Comparison of ENCODE assay signal across 36 cellular contexts in the genomic region with DNA sequence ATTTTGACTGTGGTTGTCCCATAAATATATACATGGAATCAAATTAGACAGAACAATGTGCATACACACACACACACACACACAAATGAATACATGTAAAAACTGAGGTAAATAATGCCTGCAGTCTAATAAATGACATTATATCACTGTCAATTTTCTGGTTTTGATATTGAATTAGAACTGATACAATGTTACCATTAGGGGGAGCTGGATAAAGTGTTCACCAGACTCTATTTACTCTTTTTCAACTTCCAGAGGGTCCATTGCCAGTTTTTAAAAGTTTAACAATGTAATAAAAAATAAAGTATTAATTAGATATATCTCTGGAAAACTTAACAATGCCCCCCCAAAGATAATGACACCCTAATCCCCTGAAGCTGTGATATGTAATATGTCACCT.
A peak's percentile ranks its signal among the peaks of the same experiment; 100 is the strongest.
DNase-seq lines count a peak whose midpoint lies in the region; ATAC-seq and TF ChIP-seq lines count a peak whose summit lies in the region.
"Had no signal": no experiment of that assay in that cellular context is flagged by ENCODE, and none has a peak within 500 bp of the region (broad histone marks: within the 10 kb centered on the region; RNA-seq: fewer than 3 reads in every experiment).

No MANE protein-coding gene starts in this region.

- H3K27ac Mint-ChIP-seq in H9, result no peak overlapping the region
- no peak overlapping the region for H3K27ac Mint-ChIP-seq in activated T-helper 17 cell treated with anti-CD3 and anti-CD28 coated beads, Interleukin-2, amount 50 U/mL, for 72 hours
- H3K27ac Mint-ChIP-seq: activated CD4-positive, alpha-beta T cell treated with anti-CD3 and anti-CD28 coated beads, Interleukin-2, amount 10 ng/mL, durations not matched to agents 7 days and 5 days; activated naive CD4-positive, alpha-beta T cell treated with anti-CD3 and anti-CD28 coated beads, Interleukin-2, amount 10 ng/mL, durations not matched to agents 7 days and 5 days; activated T-cell treated with anti-CD3 and anti-CD28 coated beads, Interleukin-2, amount 50 U/mL, for 72 hours; CD14-positive monocyte; nephron progenitor cell; WTC11 had no signal

- POLR2A ChIA-PET in A673 (lab: Charles Lee; ENCODE audit: low non-redundant PET), result no interaction called here

- H3K79me1 ChIP-seq in H9 (ENCODE audit: insufficient read depth, low read depth, low read length, poor library complexity, severe bottlenecking), result no peaks in the 10 kb centered on the region

- no peak overlapping the region for H3K4me3 Mint-ChIP-seq in H9
- no peak overlapping the region for H3K4me3 Mint-ChIP-seq in activated T-helper 17 cell treated with anti-CD3 and anti-CD28 coated beads, Interleukin-2, amount 50 U/mL, for 72 hours
- H3K4me3 Mint-ChIP-seq: activated CD4-positive, alpha-beta T cell treated with anti-CD3 and anti-CD28 coated beads, Interleukin-2, amount 10 ng/mL, durations not matched to agents 7 days and 5 days; activated naive CD4-positive, alpha-beta T cell treated with anti-CD3 and anti-CD28 coated beads, Interleukin-2, amount 10 ng/mL, durations not matched to agents 7 days and 5 days; activated T-cell treated with anti-CD3 and anti-CD28 coated beads, Interleukin-2, amount 50 U/mL, for 72 hours; CD14-positive monocyte; nephron progenitor cell; WTC11 had no signal

- no peaks in the 10 kb centered on the region for H3K36me3 Mint-ChIP-seq in H9 (ENCODE audit: insufficient read depth in 1 of 3, low read depth in 3 of 3)
- no peaks in the 10 kb centered on the region for H3K36me3 Mint-ChIP-seq in activated T-helper 17 cell treated with anti-CD3 and anti-CD28 coated beads, Interleukin-2, amount 50 U/mL, for 72 hours (ENCODE audit: low read depth)
- H3K36me3 Mint-ChIP-seq: activated naive CD4-positive, alpha-beta T cell treated with anti-CD3 and anti-CD28 coated beads, Interleukin-2, amount 10 ng/mL, durations not matched to agents 7 days and 5 days; CD14-positive monocyte; WTC11 had no signal

- no peaks in the 10 kb centered on the region for H3K27me3 Mint-ChIP-seq in H9 (ENCODE audit: low read depth)
- no peaks in the 10 kb centered on the region for H3K27me3 Mint-ChIP-seq in activated T-helper 17 cell treated with anti-CD3 and anti-CD28 coated beads, Interleukin-2, amount 50 U/mL, for 72 hours
- H3K27me3 Mint-ChIP-seq: activated CD4-positive, alpha-beta T cell treated with anti-CD3 and anti-CD28 coated beads, Interleukin-2, amount 10 ng/mL, durations not matched to agents 7 days and 5 days; activated naive CD4-positive, alpha-beta T cell treated with anti-CD3 and anti-CD28 coated beads, Interleukin-2, amount 10 ng/mL, durations not matched to agents 7 days and 5 days had no signal

- H3K27ac ChIP-seq in A673 (ENCODE audit: low read depth, low read length, poor library complexity, severe bottlenecking) (no peak overlapping the region), H9 (ENCODE audit: insufficient read length, low read depth, low read length) (no peak overlapping the region), VCaP (no peak overlapping the region)
- H3K27ac ChIP-seq: coronary artery, esophagus muscularis mucosa, gastrocnemius medialis, hepatocyte, pancreas, PC-9, right atrium auricular region, stomach, thyroid gland, vagina had no signal

- ATAC-seq in mucosa of descending colon, result no peak
- no peak for ATAC-seq in activated T-helper 17 cell treated with anti-CD3 and anti-CD28 coated beads, Interleukin-2, amount 50 U/mL, for 72 hours (replicated peaks)
- ATAC-seq: activated T-cell treated with anti-CD3 and anti-CD28 coated beads, Interleukin-2, amount 50 U/mL, for 72 hours; gastrocnemius medialis; pancreas; WTC11 had no signal

- no peaks in the 10 kb centered on the region for H4K20me1 ChIP-seq in H9 (ENCODE audit: control insufficient read depth, insufficient read depth, insufficient read length)

- H2BK5ac ChIP-seq in H9 (ENCODE audit: insufficient read length, low read length), result no peak overlapping the region

- CTCF ChIA-PET in A673 (lab: Charles Lee), result no interaction called here

- no peak overlapping the region for H3K4me2 ChIP-seq in H9 (ENCODE audit: insufficient read depth, insufficient read length, low read length)
- H3K4me2 ChIP-seq: hepatocyte, PC-9, smooth muscle cell had no signal

- no peak for DNase-seq in A673 (ENCODE audit: low spot score)
- DNase-seq in H9, result no peak
- no peak for DNase-seq in fibroblast of pulmonary artery (ENCODE audit: low read depth)
- DNase-seq in GM19238 (ENCODE audit: insufficient read length, low spot score), result no peak
- no peak for DNase-seq in mucosa of descending colon
- no peak for DNase-seq in NCI-H2171 treated with DMSO at 0.1 percent for 48 hours (lab: John Stamatoyannopoulos, UW)
- DNase-seq: activated CD4-positive, alpha-beta T cell treated with anti-CD3 and anti-CD28 coated beads, Interleukin-2, amount 10 ng/mL, durations not matched to agents 7 days and 5 days; activated naive CD4-positive, alpha-beta T cell treated with anti-CD3 and anti-CD28 coated beads, Interleukin-2, amount 10 ng/mL, durations not matched to agents 7 days and 5 days; activated T-cell treated with anti-CD3 and anti-CD28 coated beads, Interleukin-2, amount 50 U/mL, for 72 hours; effector memory CD4-positive, alpha-beta T cell; EL; gastrocnemius medialis; IMR-90; NCI-H1105; NCI-H2081; NCI-H446; nephron progenitor cell; pancreas; PC-9; SHP77; stimulated activated CD4-positive, alpha-beta T cell treated with anti-CD3 and anti-CD28 coated beads, Interleukin-1b, Interleukin-23, amount 100 ng/mL, for 48 hours; stomach; SW 1271; T1000; thyroid gland had no signal

- no peaks in the 10 kb centered on the region for H3K23me2 ChIP-seq in H9 (ENCODE audit: insufficient read length, low read depth, low read length, poor library complexity, severe bottlenecking)

- BruUV-seq in A673 (replicated peaks; lab: Mats Ljungman, UMichigan), result no TSS peak

- H4K91ac ChIP-seq in H9 (ENCODE audit: insufficient read length, low read depth, low read length), result no peak overlapping the region

- TF ChIP-seq CTCF in A673 (conservative IDR thresholded peaks at IDR 0.05; ENCODE audit: low read depth, low read length), result peak; percentile 39; the same call in 1 of the 2 replicates
- peak; percentile 48; the same call in 2 of the 3 replicates for TF ChIP-seq CTCF in H9 (conservative IDR thresholded peaks at IDR 0.05)
- TF ChIP-seq CTCF in VCaP (conservative IDR thresholded peaks at IDR 0.05), result peak; percentile 53
- TF ChIP-seq CTCF in fibroblast of pulmonary artery (IDR thresholded peaks at IDR 0.05; ENCODE audit: low read length, missing control alignments), result peak; percentile 14
- TF ChIP-seq CTCF in mucosa of descending colon (IDR thresholded peaks at IDR 0.05), result no peak

- no peak overlapping the region for H3T11ph ChIP-seq in H9 (ENCODE audit: low read length)

- H4K8ac ChIP-seq in H9 (replicated peaks; ENCODE audit: insufficient read length, low read depth, low read length), result no peak overlapping the region

- H3K36me3 ChIP-seq in A673 (ENCODE audit: insufficient read depth, low read length, poor library complexity, severe bottlenecking), result no peaks in the 10 kb centered on the region
- no peaks in the 10 kb centered on the region for H3K36me3 ChIP-seq in mucosa of descending colon (ENCODE audit: low read depth)
- H3K36me3 ChIP-seq: esophagus muscularis mucosa, gastrocnemius medialis, pancreas, right atrium auricular region, stomach, thyroid gland, vagina had no signal

- H4K5ac ChIP-seq in H9 (ENCODE audit: insufficient read length, low read depth, low read length), result no peak overlapping the region

- H3K18ac ChIP-seq in H9 (ENCODE audit: insufficient read length, low read depth, low read length), result no peak overlapping the region

- H3K9me3 ChIP-seq in A673 (ENCODE audit: low read depth, low read length, poor library complexity, severe bottlenecking), result no peaks in the 10 kb centered on the region
- H3K9me3 ChIP-seq in H9 (ENCODE audit: control insufficient read depth, low read depth, low read length), result no peaks in the 10 kb centered on the region
- no peaks in the 10 kb centered on the region for H3K9me3 ChIP-seq in mucosa of descending colon
- H3K9me3 ChIP-seq: esophagus muscularis mucosa, gastrocnemius medialis, pancreas, right atrium auricular region, thyroid gland, vagina had no signal

- no peaks in the 10 kb centered on the region; the same call in 1 of the 2 replicates for H3K79me2 ChIP-seq in H9 (ENCODE audit: insufficient read depth, low read length)
- H3K79me2 ChIP-seq: hepatocyte had no signal

- no peaks in the 10 kb centered on the region for H3K4me1 ChIP-seq in A673 (ENCODE audit: insufficient read depth, low read length, poor library complexity, severe bottlenecking)
- no peaks in the 10 kb centered on the region for H3K4me1 ChIP-seq in H9 (ENCODE audit: insufficient read depth, low read length)
- H3K4me1 ChIP-seq in mucosa of descending colon (ENCODE audit: low read depth), result no peaks in the 10 kb centered on the region
- H3K4me1 ChIP-seq: esophagus muscularis mucosa, gastrocnemius medialis, pancreas, right atrium auricular region, stomach, thyroid gland, vagina had no signal

- no peak overlapping the region for H2BK20ac ChIP-seq in H9 (ENCODE audit: low read depth, low read length, poor library complexity, severe bottlenecking)

- H2BK120ac ChIP-seq in H9 (ENCODE audit: low read depth, low read length, poor library complexity, severe bottlenecking), result no peak overlapping the region

- H2BK12ac ChIP-seq in H9 (ENCODE audit: insufficient read length, low read depth, low read length), result no peak overlapping the region

- H3K56ac ChIP-seq in H9 (ENCODE audit: insufficient read length, low read depth, low read length), result no peak overlapping the region

- H3K4ac ChIP-seq in H9 (ENCODE audit: low read depth, low read length), result no peak overlapping the region

- H2AFZ ChIP-seq in H9 (ENCODE audit: low read length), result no peak overlapping the region
- H2AFZ ChIP-seq: hepatocyte, PC-9 had no signal

- no peak overlapping the region for H3K14ac ChIP-seq in H9 (ENCODE audit: insufficient read depth, low read length)

- no peak overlapping the region for H3K4me3 ChIP-seq in A673 (ENCODE audit: low read depth, low read length, poor library complexity, severe bottlenecking)
- H3K4me3 ChIP-seq in fibroblast of pulmonary artery (replicated peaks; ENCODE audit: low read depth, low read length), result no peak overlapping the region
- H3K4me3 ChIP-seq in mucosa of descending colon, result no peak overlapping the region
- H3K4me3 ChIP-seq: coronary artery, esophagus muscularis mucosa, gastrocnemius medialis, hepatocyte, lung, pancreas, PC-9, right atrium auricular region, smooth muscle cell, stomach, thyroid gland, vagina had no signal

- intact Hi-C loops in A673 (cut with micrococcal nuclease; ENCODE audit: unreplicated experiment), result no loop called here
- intact Hi-C loops in mucosa of descending colon (cut with DNase I, micrococcal nuclease), result no loop called here

- no peaks in the 10 kb centered on the region for H3K4me1 Mint-ChIP-seq in H9
- no peaks in the 10 kb centered on the region for H3K4me1 Mint-ChIP-seq in activated T-helper 17 cell treated with anti-CD3 and anti-CD28 coated beads, Interleukin-2, amount 50 U/mL, for 72 hours
- H3K4me1 Mint-ChIP-seq: activated CD4-positive, alpha-beta T cell treated with anti-CD3 and anti-CD28 coated beads, Interleukin-2, amount 10 ng/mL, durations not matched to agents 7 days and 5 days; activated naive CD4-positive, alpha-beta T cell treated with anti-CD3 and anti-CD28 coated beads, Interleukin-2, amount 10 ng/mL, durations not matched to agents 7 days and 5 days; CD14-positive monocyte; nephron progenitor cell; WTC11 had no signal

- no peak overlapping the region for H2BK15ac ChIP-seq in H9 (ENCODE audit: low read depth, low read length)

- no peak overlapping the region for H3K9ac ChIP-seq in H9 (ENCODE audit: extremely low read depth, insufficient read length, low read length)

- H3K27me3 ChIP-seq in A673 (replicated peaks; ENCODE audit: insufficient read depth, low read depth, low read length, poor library complexity) (no peaks in the 10 kb centered on the region), H9 (ENCODE audit: insufficient read depth, low read length) (no peaks in the 10 kb centered on the region)
- H3K27me3 ChIP-seq: esophagus muscularis mucosa, gastrocnemius medialis, hepatocyte, pancreas, right atrium auricular region, stomach, thyroid gland, vagina had no signal

- no peak overlapping the region for H3K23ac ChIP-seq in H9 (ENCODE audit: insufficient read length, low read depth, low read length)

- no peak overlapping the region for H2AK5ac ChIP-seq in H9 (ENCODE audit: insufficient read length, low read length)

- no peaks in the 10 kb centered on the region; a peak in 1 of 5 replicates for H3K9me3 Mint-ChIP-seq in H9
- no peaks in the 10 kb centered on the region for H3K9me3 Mint-ChIP-seq in activated T-helper 17 cell treated with anti-CD3 and anti-CD28 coated beads, Interleukin-2, amount 50 U/mL, for 72 hours
- H3K9me3 Mint-ChIP-seq: activated CD4-positive, alpha-beta T cell treated with anti-CD3 and anti-CD28 coated beads, Interleukin-2, amount 10 ng/mL, durations not matched to agents 7 days and 5 days; activated naive CD4-positive, alpha-beta T cell treated with anti-CD3 and anti-CD28 coated beads, Interleukin-2, amount 10 ng/mL, durations not matched to agents 7 days and 5 days; nephron progenitor cell; WTC11 had no signal
